Comparison of ENCODE assay signal across 22 cellular contexts in the genomic region with DNA sequence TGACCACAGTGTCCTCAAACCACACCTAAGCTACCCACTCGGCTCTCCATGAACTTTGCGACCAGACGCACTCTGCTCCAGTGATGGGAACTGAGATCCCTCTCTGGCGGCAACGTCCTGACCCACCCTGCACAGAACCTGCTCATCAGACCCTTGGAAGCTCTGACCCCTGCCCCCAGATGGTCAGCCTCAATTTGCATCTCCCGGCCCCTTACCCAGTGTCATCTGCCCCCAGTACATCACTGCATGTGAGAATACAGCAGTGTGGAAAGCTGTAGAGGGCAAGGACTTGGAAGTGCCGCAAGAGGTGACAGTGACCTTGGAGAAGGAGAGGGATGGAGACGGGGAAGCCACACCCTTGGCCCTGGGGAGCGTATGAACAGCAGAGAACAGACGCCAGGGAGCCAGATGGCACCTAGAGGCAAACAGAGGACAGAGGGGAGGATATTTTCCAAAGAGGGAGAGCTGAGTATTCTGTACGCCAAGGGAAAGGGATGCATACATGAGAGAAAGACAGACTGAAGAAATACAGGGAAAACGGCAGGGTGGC.
DNase-seq lines count a peak whose midpoint lies in the region; FAIRE-seq and TF ChIP-seq lines count a peak whose summit lies in the region.
"Had no signal": no experiment of that assay in that cellular context is flagged by ENCODE, and none has a peak within 500 bp of the region (broad histone marks: within the 10 kb centered on the region; RNA-seq: fewer than 3 reads in every experiment).

No MANE protein-coding gene starts in this region.

- H3K27me3 ChIP-seq in Caco-2 (replicated peaks; ENCODE audit: control insufficient read depth, insufficient read depth, low read length) = no peaks in the 10 kb centered on the region
- no peaks in the 10 kb centered on the region for H3K27me3 ChIP-seq in astrocyte (ENCODE audit: insufficient read depth, low read length)
- no peaks in the 10 kb centered on the region for H3K27me3 ChIP-seq in mesenchymal stem cell (ENCODE audit: control insufficient read depth in 1 of 2, insufficient read depth in 1 of 2, low read length in 2 of 2)
- H3K27me3 ChIP-seq: cardiac muscle cell, dorsolateral prefrontal cortex, left lung had no signal

- H3K9me3 Mint-ChIP-seq in Caco-2 (ENCODE audit: unreplicated experiment) = no peaks in the 10 kb centered on the region
- H3K9me3 Mint-ChIP-seq in astrocyte (ENCODE audit: unreplicated experiment) = no peaks in the 10 kb centered on the region
- H3K9me3 Mint-ChIP-seq: activated naive CD4-positive, alpha-beta T cell treated with anti-CD3 and anti-CD28 coated beads for 36 hours; CD14-positive monocyte; GM23338; nephron progenitor cell; stimulated activated effector memory CD8-positive, alpha-beta T cell treated with anti-CD3 and anti-CD28 coated beads, Interleukin-12 subunit alpha, Interleukin-12 subunit beta, amount 100 ng/mL, for 72 hours had no signal

- H3K36me3 Mint-ChIP-seq in Caco-2 (ENCODE audit: insufficient read depth, unreplicated experiment) (no peaks in the 10 kb centered on the region), astrocyte (ENCODE audit: low read depth, unreplicated experiment) (peaks cover 4% of the 10 kb centered on the region)
- H3K36me3 Mint-ChIP-seq: stimulated activated effector memory CD8-positive, alpha-beta T cell treated with anti-CD3 and anti-CD28 coated beads, Interleukin-12 subunit alpha, Interleukin-12 subunit beta, amount 100 ng/mL, for 72 hours had no signal

- no peak overlapping the region for H3K14ac ChIP-seq in mesenchymal stem cell (ENCODE audit: low read length in 2 of 2)

- peak overlapping the region; percentile 17 for H2BK15ac ChIP-seq in mesenchymal stem cell (ENCODE audit: low read depth, poor library complexity, severe bottlenecking)

- no peak overlapping the region for H2BK120ac ChIP-seq in mesenchymal stem cell (ENCODE audit: low read depth, low read length)

- no peak for DNase-seq in Caco-2
- DNase-seq in NCI-H1694 (lab: John Stamatoyannopoulos, UW) = peak; percentile 93
- no peak for DNase-seq in astrocyte (ENCODE audit: low read depth)
- no peak for DNase-seq in mesenchymal stem cell
- DNase-seq in T-helper 2 cell = no peak
- no peak for DNase-seq in GM19240 (ENCODE audit: insufficient read length, low spot score)
- no peak for DNase-seq in NCI-H1092 (lab: John Stamatoyannopoulos, UW)
- no peak for DNase-seq in UCSD-AML1 (lab: John Stamatoyannopoulos, UW; ENCODE audit: unreplicated experiment)
- DNase-seq: activated CD4-positive, alpha-beta T cell treated with anti-CD3 and anti-CD28 coated beads for 4 hours; activated naive CD4-positive, alpha-beta T cell treated with anti-CD3 and anti-CD28 coated beads for 36 hours; activated T-cell treated with anti-CD3 and anti-CD28 coated beads, Interleukin-2, amount 50 U/mL, for 48 hours; amniotic stem cell; GF-D8; NCI-H2107; NCI-H526; nephron progenitor cell had no signal

- H2AFZ ChIP-seq in astrocyte (ENCODE audit: low read depth, low read length) (no peak overlapping the region), mesenchymal stem cell (ENCODE audit: low read depth, low read length) (no peak overlapping the region)
- H2AFZ ChIP-seq: GM23338 had no signal

- BruUV-seq in Caco-2 (replicated peaks; lab: Mats Ljungman, UMichigan) = no TSS peak

- WGBS in mesenchymal stem cell = 86% methylated on average over 11 of the region's 12 CpGs

- CTCF ChIA-PET in Caco-2 (lab: Charles Lee) = no interaction called here

- peaks cover 43% of the 10 kb centered on the region for H4K20me1 ChIP-seq in astrocyte (ENCODE audit: insufficient read depth, low read length)

- H3K27me3 Mint-ChIP-seq in Caco-2 (ENCODE audit: insufficient read depth, unreplicated experiment) = no peaks in the 10 kb centered on the region
- H3K27me3 Mint-ChIP-seq in astrocyte (ENCODE audit: low read depth, unreplicated experiment) = peaks cover 7% of the 10 kb centered on the region

- H3K4me2 ChIP-seq in astrocyte (ENCODE audit: low read length) = no peak overlapping the region
- no peak overlapping the region for H3K4me2 ChIP-seq in mesenchymal stem cell (ENCODE audit: low read length, poor library complexity, severe bottlenecking)
- H3K4me2 ChIP-seq: GM23338 had no signal

- H3K4ac ChIP-seq in mesenchymal stem cell (ENCODE audit: low read depth in 1 of 2, low read length in 2 of 2) = no peak overlapping the region

- intact Hi-C loops in Caco-2 (cut with micrococcal nuclease; ENCODE audit: unreplicated experiment) = no loop called here

- peak overlapping the region in 1 of 2 experiments; percentile 10 for H3K18ac ChIP-seq in mesenchymal stem cell (ENCODE audit: low read depth in 1 of 2, low read length in 2 of 2)

- no peak overlapping the region for H3K23ac ChIP-seq in mesenchymal stem cell (ENCODE audit: low read length in 2 of 2)

- H4K8ac ChIP-seq in mesenchymal stem cell (ENCODE audit: low read length) = no peak overlapping the region

- no peak overlapping the region for H2BK5ac ChIP-seq in mesenchymal stem cell (ENCODE audit: low read depth, low read length, poor library complexity, severe bottlenecking)

- H3K27ac Mint-ChIP-seq in Caco-2 (ENCODE audit: unreplicated experiment) (peak overlapping the region; percentile 10), astrocyte (ENCODE audit: unreplicated experiment) (peak overlapping the region; percentile 47)
- H3K27ac Mint-ChIP-seq: activated naive CD4-positive, alpha-beta T cell treated with anti-CD3 and anti-CD28 coated beads for 36 hours; GM23338 had no signal

- H3K79me1 ChIP-seq in mesenchymal stem cell (replicated peaks; ENCODE audit: low read length, poor library complexity, severe bottlenecking) = peaks cover 5% of the 10 kb centered on the region

- H3K36me3 ChIP-seq in Caco-2 (ENCODE audit: control insufficient read depth, insufficient read depth, low read length) (no peaks in the 10 kb centered on the region), astrocyte (ENCODE audit: insufficient read depth, low read length) (no peaks in the 10 kb centered on the region), mesenchymal stem cell (ENCODE audit: control insufficient read depth in 1 of 2, insufficient read depth in 2 of 2, low read depth in 1 of 2, low read length in 2 of 2) (peaks cover 0 to 19% of the 10 kb centered on the region in 2 experiments)
- H3K36me3 ChIP-seq: cardiac muscle cell, left lung had no signal

- no peak for FAIRE-seq in astrocyte (lab: Jason Lieb, UNC)

- no peak overlapping the region for H3K9ac ChIP-seq in astrocyte (ENCODE audit: low read length)
- no peak overlapping the region for H3K9ac ChIP-seq in mesenchymal stem cell (ENCODE audit: low read length)

- H3K79me2 ChIP-seq in astrocyte (ENCODE audit: insufficient read depth, low read length) = no peaks in the 10 kb centered on the region

- POLR2A ChIA-PET in Caco-2 (lab: Charles Lee) = no interaction called here

- H3K9me3 ChIP-seq in Caco-2 = no peaks in the 10 kb centered on the region
- no peaks in the 10 kb centered on the region for H3K9me3 ChIP-seq in astrocyte (ENCODE audit: insufficient read depth, low read depth, low read length)
- H3K9me3 ChIP-seq in mesenchymal stem cell (ENCODE audit: control insufficient read depth, low read length) = no peaks in the 10 kb centered on the region
- H3K9me3 ChIP-seq: left lung had no signal

- H3K4me1 ChIP-seq in Caco-2 (peaks cover 16% of the 10 kb centered on the region), astrocyte (ENCODE audit: insufficient read depth, low read length) (peaks cover 9% of the 10 kb centered on the region), mesenchymal stem cell (ENCODE audit: control insufficient read depth, insufficient read depth, low read depth, low read length) (peaks cover 26% of the 10 kb centered on the region)

- no peak overlapping the region for H3K4me3 Mint-ChIP-seq in Caco-2 (ENCODE audit: unreplicated experiment)
- peak overlapping the region; percentile 18 for H3K4me3 Mint-ChIP-seq in astrocyte (ENCODE audit: unreplicated experiment)
- H3K4me3 Mint-ChIP-seq: activated naive CD4-positive, alpha-beta T cell treated with anti-CD3 and anti-CD28 coated beads for 36 hours; GM23338; stimulated activated effector memory CD8-positive, alpha-beta T cell treated with anti-CD3 and anti-CD28 coated beads, Interleukin-12 subunit alpha, Interleukin-12 subunit beta, amount 100 ng/mL, for 72 hours had no signal

- H3K4me1 Mint-ChIP-seq in Caco-2 (ENCODE audit: low read depth, unreplicated experiment) (peaks cover 17% of the 10 kb centered on the region), astrocyte (ENCODE audit: low read depth, unreplicated experiment) (peaks cover 18% of the 10 kb centered on the region)

- H4K91ac ChIP-seq in mesenchymal stem cell (ENCODE audit: low read length) = no peak overlapping the region

- H3K27ac ChIP-seq in astrocyte (ENCODE audit: low read depth, low read length) = no peak overlapping the region
- H3K27ac ChIP-seq in mesenchymal stem cell (ENCODE audit: low read length, poor library complexity, severe bottlenecking) = no peak overlapping the region
- H3K27ac ChIP-seq: cardiac muscle cell, dorsolateral prefrontal cortex, left lung had no signal

- H3K4me3 ChIP-seq in Caco-2 (ENCODE audit: low read depth, low read length) (no peak overlapping the region), astrocyte (ENCODE audit: insufficient read depth, low read depth, low read length) (no peak overlapping the region), mesenchymal stem cell (ENCODE audit: insufficient read depth in 1 of 2, low read depth in 1 of 2, low read length in 2 of 2) (no peak overlapping the region)
- H3K4me3 ChIP-seq: cardiac muscle cell, dorsolateral prefrontal cortex, GM23338, left lung had no signal

- peak overlapping the region; percentile 25 to 29 for H2BK12ac ChIP-seq in mesenchymal stem cell (ENCODE audit: low read length in 2 of 2)

- TF ChIP-seq CTCF in Caco-2 (IDR thresholded peaks at IDR 0.05; ENCODE audit: insufficient read depth in 1 of 2, low read depth in 1 of 2, low read length in 1 of 2, severe bottlenecking in 1 of 2, unreplicated experiment in 1 of 2) (no peak), astrocyte (IDR thresholded peaks at IDR 0.05; ENCODE audit: insufficient read depth, low read depth, low read length) (no peak)

- H2AK5ac ChIP-seq in mesenchymal stem cell (ENCODE audit: low read length, severe bottlenecking) = peak overlapping the region; percentile 30
